9 cellular contexts compared by ENCODE assay signal in genomic region chr18:58605027-58606020, GRCh38. TPM values are rescaled to one million over a fixed set of nuclear protein-coding genes. Genes with fewer than 3 reads are reported as not detected.
DNase-seq lines count a peak whose midpoint lies in the region; ATAC-seq and TF ChIP-seq lines count a peak whose summit lies in the region.
"Had no signal": no experiment of that assay in that cellular context is flagged by ENCODE, and none has a peak within 500 bp of the region (broad histone marks: within the 10 kb centered on the region; RNA-seq: fewer than 3 reads in every experiment).

No MANE protein-coding gene starts in this region.

- H2AFZ ChIP-seq in PC-9, result peak overlapping the region; percentile 28

- intact Hi-C loops in PC-9 (cut with micrococcal nuclease; ENCODE audit: unreplicated experiment), result no loop called here

- no peaks in the 10 kb centered on the region for H3K9me2 ChIP-seq in PC-9 (ENCODE audit: insufficient read depth)

- POLR2A ChIA-PET in PC-9 (lab: Charles Lee; ENCODE audit: unreplicated experiment), result no interaction called here
- POLR2A ChIA-PET in HEK293T (lab: Yijun Ruan, JAX), result no interaction called here

- H3K79me2 ChIP-seq in PC-9 (ENCODE audit: low read depth), result no peaks in the 10 kb centered on the region

- peak overlapping the region; percentile 12; the same call in 1 of the 2 replicates for H3K4me2 ChIP-seq in PC-9
- H3K4me2 ChIP-seq: KMS-11 had no signal

- peak; percentile 49 for ATAC-seq in GM21381 (IDR thresholded peaks at IDR 0.05; ENCODE audit: unreplicated experiment)
- ATAC-seq in GM21576 (IDR thresholded peaks at IDR 0.05; ENCODE audit: unreplicated experiment), result no peak

- H3K27ac ChIP-seq in PC-9, result peak overlapping the region; percentile 22; the same call in 1 of the 2 replicates
- H3K27ac ChIP-seq: KMS-11 had no signal

- no peaks in the 10 kb centered on the region for H4K20me1 ChIP-seq in PC-9 (ENCODE audit: insufficient read depth)

- peaks cover 25% of the 10 kb centered on the region for H3K4me1 ChIP-seq in PC-9 (replicated peaks; ENCODE audit: insufficient read depth)

- H3K36me3 ChIP-seq in PC-9 (ENCODE audit: low read depth), result no peaks in the 10 kb centered on the region

- no peak overlapping the region for H3K4me3 ChIP-seq in PC-9

- TF ChIP-seq CTCF in PC-9 (conservative IDR thresholded peaks at IDR 0.05), result no peak

- no peaks in the 10 kb centered on the region for H3K9me3 ChIP-seq in PC-9 (ENCODE audit: insufficient read depth, low read depth)

- no peaks in the 10 kb centered on the region for H3K27me3 ChIP-seq in PC-9 (ENCODE audit: insufficient read depth, low read depth)

- DNase-seq in PC-9 (peak in 1 of 2 experiments; percentile 81), amniotic epithelial cell (ENCODE audit: low read depth) (peak; percentile 94), RPMI8226 (no peak), C1 segment of cervical spinal cord (lab: John Stamatoyannopoulos, UW) (no peak), HEK293T (ENCODE audit: extremely low spot score) (no peak)
- peak; percentile 65 for DNase-seq in stimulated activated CD4-positive, alpha-beta T cell treated with anti-CD3 and anti-CD28 coated beads, Interleukin-1b, Interleukin-23, amount 100 ng/mL, for 48 hours

- CTCF ChIA-PET in PC-9 (lab: Charles Lee), result no interaction called here
- CTCF ChIA-PET in HEK293T (lab: Yijun Ruan, JAX), result no interaction called here

- no TSS peak for BruUV-seq in PC-9 (replicated peaks; lab: Mats Ljungman, UMichigan)

- H3F3A ChIP-seq in PC-9 (ENCODE audit: insufficient read depth, low read depth), result peaks cover 21% of the 10 kb centered on the region

TF ChIP-seq in HEK293T, 16 proteins besides CTCF, POLR2A, EP300 and RAD21:
- TF ChIP-seq ZNF384 (IDR thresholded peaks at IDR 0.05) (no peak), BHLHE40 (IDR thresholded peaks at IDR 0.05; ENCODE audit: borderline replicate concordance) (no peak), SP1 (IDR thresholded peaks at IDR 0.05) (no peak), FOXM1 (IDR thresholded peaks at IDR 0.05; ENCODE audit: borderline replicate concordance) (no peak), FOXK2 (IDR thresholded peaks at IDR 0.05) (no peak), FOXA1 (IDR thresholded peaks at IDR 0.05) (no peak), L3MBTL2 (conservative IDR thresholded peaks at IDR 0.05) (no peak), ARNT (IDR thresholded peaks at IDR 0.05) (no peak), HDGF (IDR thresholded peaks at IDR 0.05; ENCODE audit: borderline replicate concordance) (no peak), SUZ12 (IDR thresholded peaks at IDR 0.05) (no peak), NFRKB (IDR thresholded peaks at IDR 0.05) (no peak), LEF1 (IDR thresholded peaks at IDR 0.05; ENCODE audit: borderline replicate concordance) (no peak), CTBP1 (IDR thresholded peaks at IDR 0.05; ENCODE audit: borderline replicate concordance) (no peak), TARDBP (IDR thresholded peaks at IDR 0.05) (no peak), ELF4 (IDR thresholded peaks at IDR 0.05) (no peak)
- TF ChIP-seq, protein P1, sequence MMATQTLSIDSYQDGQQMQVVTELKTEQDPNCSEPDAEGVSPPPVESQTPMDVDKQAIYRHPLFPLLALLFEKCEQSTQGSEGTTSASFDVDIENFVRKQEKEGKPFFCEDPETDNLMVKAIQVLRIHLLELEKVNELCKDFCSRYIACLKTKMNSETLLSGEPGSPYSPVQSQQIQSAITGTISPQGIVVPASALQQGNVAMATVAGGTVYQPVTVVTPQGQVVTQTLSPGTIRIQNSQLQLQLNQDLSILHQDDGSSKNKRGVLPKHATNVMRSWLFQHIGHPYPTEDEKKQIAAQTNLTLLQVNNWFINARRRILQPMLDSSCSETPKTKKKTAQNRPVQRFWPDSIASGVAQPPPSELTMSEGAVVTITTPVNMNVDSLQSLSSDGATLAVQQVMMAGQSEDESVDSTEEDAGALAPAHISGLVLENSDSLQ (IDR thresholded peaks at IDR 0.05), result no peak

RNA-seq across cellular contexts. Expression of gene ALPK2, which starts 23.6 kb away (rescaled TPM):
- total RNA-seq in PC-9 (2021), result 0.10 and 0.28 TPM in 2 replicates

Comparison
In these comparisons a context has a peak if more than half of its experiments do, and no peak if none do; other contexts are left out.
1. DNase-seq: peak in amniotic epithelial cell (single experiment) and stimulated activated CD4-positive, alpha-beta T cell treated with anti-CD3 and anti-CD28 coated beads, Interleukin-1b, Interleukin-23, amount 100 ng/mL, for 48 hours (single experiment); none in RPMI8226 (single experiment), C1 segment of cervical spinal cord (0 of 14) and HEK293T (single experiment).